Comparison of ENCODE assay signal across 9 cellular contexts in genomic region chr19:2170987-2171348, GRCh38. TPM values are rescaled to one million over a fixed set of nuclear protein-coding genes. Genes with fewer than 3 reads are reported as not detected.
DNase-seq lines count a peak whose midpoint lies in the region; ATAC-seq and TF ChIP-seq lines count a peak whose summit lies in the region.
"Had no signal": no experiment of that assay in that cellular context is flagged by ENCODE, and none has a peak within 500 bp of the region (broad histone marks: within the 10 kb centered on the region; RNA-seq: fewer than 3 reads in every experiment).

No MANE protein-coding gene starts in this region.

- no peaks in the 10 kb centered on the region for H3K27me3 Mint-ChIP-seq in chondrocyte (ENCODE audit: low read depth)

- H3K36me3 Mint-ChIP-seq in chondrocyte (ENCODE audit: low read depth) = no peaks in the 10 kb centered on the region

- intact Hi-C loops in psoas muscle (cut with DNase I) (no loop called here), head of caudate nucleus (cut with DNase I) (no loop called here)

- no peaks in the 10 kb centered on the region for H3K36me3 ChIP-seq in psoas muscle (ENCODE audit: insufficient read depth in 1 of 2, low read depth in 1 of 2)
- H3K36me3 ChIP-seq: vagina had no signal

- peak overlapping the region; percentile 90 for H3K27ac ChIP-seq in psoas muscle
- H3K27ac ChIP-seq: vagina had no signal

- no peak overlapping the region for H3K4me3 Mint-ChIP-seq in chondrocyte (ENCODE audit: unreplicated experiment)

- ATAC-seq in HG03175 (IDR thresholded peaks at IDR 0.05; ENCODE audit: unreplicated experiment) (peak; percentile 15), psoas muscle (no peak)

- no peak for TF ChIP-seq CTCF in GM12875 (IDR thresholded peaks at IDR 0.05; ENCODE audit: borderline replicate concordance, insufficient read depth, low read depth, low read length)
- no peak for TF ChIP-seq CTCF in chondrocyte (IDR thresholded peaks at IDR 0.05)
- no peak for TF ChIP-seq CTCF in psoas muscle (IDR thresholded peaks at IDR 0.05)

- H3K27ac Mint-ChIP-seq in chondrocyte (ENCODE audit: unreplicated experiment) = peak overlapping the region; percentile 36

- H3K4me3 ChIP-seq in GM12875 (ENCODE audit: low read depth, low read length) (peak overlapping the region; percentile 21), psoas muscle (no peak overlapping the region)
- H3K4me3 ChIP-seq: vagina had no signal

- 71 to 76% (median 72%) methylated on average over 5 of the region's 5 CpGs for WGBS in psoas muscle, 3 donors

- H3K4me1 Mint-ChIP-seq in chondrocyte (ENCODE audit: low read depth) = peaks cover 74% of the 10 kb centered on the region

- peaks cover 71% of the 10 kb centered on the region for H3K4me1 ChIP-seq in psoas muscle

- no peaks in the 10 kb centered on the region for H3K9me3 ChIP-seq in psoas muscle
- H3K9me3 ChIP-seq: vagina had no signal

- DNase-seq in chondrocyte (ENCODE audit: low spot score) = no peak
- no peak for DNase-seq in psoas muscle
- DNase-seq in amygdala (lab: John Stamatoyannopoulos, UW) = no peak
- DNase-seq in NCI-H524 treated with DMSO at 0.1 percent for 48 hours (lab: John Stamatoyannopoulos, UW) = no peak
- no peak for DNase-seq in head of caudate nucleus
- no peak for DNase-seq in nucleus accumbens (lab: John Stamatoyannopoulos, UW)

- H3K27me3 ChIP-seq in psoas muscle (ENCODE audit: insufficient read depth in 3 of 3, low read length in 2 of 3) = no peaks in the 10 kb centered on the region
- H3K27me3 ChIP-seq: vagina had no signal

- no peaks in the 10 kb centered on the region for H3K9me3 Mint-ChIP-seq in chondrocyte (ENCODE audit: low read depth)

RNA-seq across cellular contexts. Expression of gene DOT1L, which starts 7.2 kb away (rescaled TPM):
- 24.0 to 26.2 TPM (median 24.9 TPM) in 3 replicates for total RNA-seq in chondrocyte
- 10 to 100 TPM; 11.2 to 25.9 (median 22.1) TPM for total RNA-seq in psoas muscle
- 10 to 100 TPM in 2 of 3 donors, 1 to 10 TPM in 1; 7.6 to 16.3 (median 15.5) TPM for polyA plus RNA-seq in psoas muscle

RNA-seq across cellular contexts. Expression of gene AP3D1, which starts 19.6 kb away (rescaled TPM):
- total RNA-seq in chondrocyte (139 to 157 TPM (median 144 TPM) in 3 replicates), psoas muscle (100 to 1,000 TPM in 2 of 4 donors, 10 to 100 TPM in 2; 71.9 to 103 (median 91.4) TPM)
- polyA plus RNA-seq in psoas muscle = 100 to 1,000 TPM in 1 of 3 donors, 10 to 100 TPM in 2; 51.5 to 120 (median 76.0) TPM
